In genomic region chr4:30822911-30823529, GRCh38 we compare ENCODE assay signal across 21 cellular contexts.
DNase-seq lines count a peak whose midpoint lies in the region; ATAC-seq, FAIRE-seq and TF ChIP-seq lines count a peak whose summit lies in the region.
"Had no signal": no experiment of that assay in that cellular context is flagged by ENCODE, and none has a peak within 500 bp of the region (broad histone marks: within the 10 kb centered on the region; RNA-seq: fewer than 3 reads in every experiment).

No MANE protein-coding gene starts in this region.

- H3K4me3 ChIP-seq in heart left ventricle = peak overlapping the region in 2 of 12 donors; percentile 10 to 20
- H3K4me3 ChIP-seq: GM23338 had no signal

- H3K27me3 Mint-ChIP-seq in mesothelial cell of epicardium (ENCODE audit: low read depth) = no peaks in the 10 kb centered on the region

- no peak for DNase-seq in heart left ventricle
- DNase-seq in cardiac septum (ENCODE audit: low spot score) = no peak
- peak; percentile 14 for DNase-seq in RPMI8226
- DNase-seq in mesothelial cell of epicardium (ENCODE audit: low spot score in 2 of 2, unreplicated experiment in 2 of 2) = no peak
- DNase-seq in urothelium cell line (ENCODE audit: low spot score) = no peak
- no peak for DNase-seq in NCI-H1694 treated with DMSO at 0.1 percent for 48 hours (lab: John Stamatoyannopoulos, UW)
- DNase-seq in NCI-H2081 treated with DMSO at 0.1 percent for 48 hours (lab: John Stamatoyannopoulos, UW) = no peak
- DNase-seq: 8988T, DMS53, GDM1, HCEC 1CT, Karpas-422, MV-4-11, NCI-H187 treated with DMSO at 0.1 percent for 48 hours, NCI-H226, NCI-H510A treated with DMSO at 0.1 percent for 48 hours, NCI-H748 treated with DMSO at 0.1 percent for 48 hours had no signal

- 56 to 67% (median 59%) methylated on average over 10 of the region's 10 CpGs for WGBS in heart left ventricle, 4 donors

- peaks cover 48% of the 10 kb centered on the region for H3K4me1 Mint-ChIP-seq in mesothelial cell of epicardium
- H3K4me1 Mint-ChIP-seq: CD14-positive monocyte had no signal

- H3K27ac ChIP-seq in heart left ventricle = peak overlapping the region in 1 of 12 donors; percentile 11

- H3K9me3 Mint-ChIP-seq in mesothelial cell of epicardium = no peaks in the 10 kb centered on the region
- H3K9me3 Mint-ChIP-seq: GM23338 had no signal

- H3K36me3 Mint-ChIP-seq in mesothelial cell of epicardium = no peaks in the 10 kb centered on the region
- H3K36me3 Mint-ChIP-seq: CD14-positive monocyte had no signal

- peak overlapping the region; percentile 18 for H3K4me3 Mint-ChIP-seq in mesothelial cell of epicardium
- H3K4me3 Mint-ChIP-seq: CD14-positive monocyte, GM23338 had no signal

- peaks cover 0 to 13% (median 0%) of the 10 kb centered on the region in 12 donors for H3K4me1 ChIP-seq in heart left ventricle

- intact Hi-C loops in heart left ventricle (cut with DNase I) = no loop called here
- intact Hi-C loops in cardiac septum (cut with DNase I) = no loop called here

- FAIRE-seq in urothelium cell line (lab: Jason Lieb, UNC) = peak; percentile 56
- FAIRE-seq: D721Med, GM18507 had no signal

- no peak for TF ChIP-seq CTCF in heart left ventricle (IDR thresholded peaks at IDR 0.05)
- no peak for TF ChIP-seq CTCF in mesothelial cell of epicardium (IDR thresholded peaks at IDR 0.05; ENCODE audit: unreplicated experiment)

- TF ChIP-seq POLR2A in heart left ventricle (IDR thresholded peaks at IDR 0.05) = no peak

- H3K36me3 ChIP-seq in heart left ventricle = no peaks in the 10 kb centered on the region

- no peaks in the 10 kb centered on the region for H3K9me3 ChIP-seq in heart left ventricle

- no peak overlapping the region for H3K27ac Mint-ChIP-seq in mesothelial cell of epicardium
- H3K27ac Mint-ChIP-seq: CD14-positive monocyte, GM23338 had no signal

- ATAC-seq in heart left ventricle = peak in 3 of 4 donors; percentile 15 to 26 (median 18)

- no peaks in the 10 kb centered on the region for H3K27me3 ChIP-seq in heart left ventricle
